20 cellular contexts compared by ENCODE assay signal in genomic region chr2:203728321-203728720, GRCh38. TPM values are rescaled to one million over a fixed set of nuclear protein-coding genes. Genes with fewer than 3 reads are reported as not detected.
"Had no signal": no experiment of that assay in that cellular context is flagged by ENCODE, and none has a peak within 500 bp of the region (broad histone marks: within the 10 kb centered on the region; RNA-seq: fewer than 3 reads in every experiment).

No MANE protein-coding gene starts in this region.

- H3K9me3 ChIP-seq: gastroesophageal sphincter, heart left ventricle, left ventricle myocardium inferior, sigmoid colon, thoracic aorta, upper lobe of left lung had no signal

- H3K4me3 ChIP-seq: gastroesophageal sphincter, heart left ventricle, left ventricle myocardium inferior, sigmoid colon, thoracic aorta, upper lobe of left lung had no signal

- H3K36me3 Mint-ChIP-seq: brain had no signal

- H3K27me3 ChIP-seq: gastroesophageal sphincter, heart left ventricle, sigmoid colon, upper lobe of left lung had no signal

- H3K36me3 ChIP-seq: gastroesophageal sphincter, heart left ventricle, left ventricle myocardium inferior, sigmoid colon, thoracic aorta, upper lobe of left lung, WERI-Rb-1 had no signal

- H3K27ac ChIP-seq: gastroesophageal sphincter, heart left ventricle, left ventricle myocardium inferior, sigmoid colon, thoracic aorta, upper lobe of left lung, WERI-Rb-1 had no signal

- H3K9me3 Mint-ChIP-seq: brain; stimulated activated effector memory CD8-positive, alpha-beta T cell treated with anti-CD3 and anti-CD28 coated beads, Interleukin-12 subunit alpha, Interleukin-12 subunit beta, amount 100 ng/mL, for 72 hours had no signal

- H3K4me1 ChIP-seq: gastroesophageal sphincter, sigmoid colon, upper lobe of left lung had no signal

- DNase-seq: activated gamma-delta T cell; activated naive CD8-positive, alpha-beta T cell treated with anti-CD3 and anti-CD28 coated beads, Interleukin-2, amount 50 U/mL, for 24 hours; anterior cingulate cortex; caudate nucleus; erythroblast; heart left ventricle; left ventricle myocardium inferior; occipital lobe; SIG-M5; sigmoid colon; stimulated activated CD4-positive, alpha-beta T cell treated with anti-CD3 and anti-CD28 coated beads, Interleukin-4, amount 100 ng/mL, for 24 hours; WERI-Rb-1 had no signal

- H3K4me3 Mint-ChIP-seq: brain had no signal

- ATAC-seq: activated naive CD8-positive, alpha-beta T cell treated with anti-CD3 and anti-CD28 coated beads, Interleukin-2, amount 50 U/mL, for 24 hours; gastroesophageal sphincter; heart left ventricle; stimulated activated effector memory CD8-positive, alpha-beta T cell treated with anti-CD3 and anti-CD28 coated beads, Interleukin-12 subunit alpha, Interleukin-12 subunit beta, amount 100 ng/mL, for 72 hours had no signal

- H3K27me3 Mint-ChIP-seq: activated naive CD8-positive, alpha-beta T cell treated with anti-CD3 and anti-CD28 coated beads, Interleukin-2, amount 50 U/mL, for 24 hours; brain had no signal

- H3K27ac Mint-ChIP-seq: brain had no signal

RNA-seq across cellular contexts. Expression of gene CD28, which starts 21.9 kb away (rescaled TPM):
- total RNA-seq: kidney epithelial cell, renal cortical epithelial cell had no signal
- polyA plus RNA-seq: neural cell had no signal
